In genomic region chr19:16612631-16613030, GRCh38 we compare ENCODE assay signal across 15 cellular contexts. TPM values are rescaled to one million over a fixed set of nuclear protein-coding genes. Genes with fewer than 3 reads are reported as not detected.
DNase-seq lines count a peak whose midpoint lies in the region; ATAC-seq and TF ChIP-seq lines count a peak whose summit lies in the region.
"Had no signal": no experiment of that assay in that cellular context is flagged by ENCODE, and none has a peak within 500 bp of the region (broad histone marks: within the 10 kb centered on the region; RNA-seq: fewer than 3 reads in every experiment).

No MANE protein-coding gene starts in this region.

- TF ChIP-seq EP300 in sigmoid colon (IDR thresholded peaks at IDR 0.05), result no peak

- WGBS in sigmoid colon, 2 donors, result 58 to 78% methylated on average over 3 of the region's 3 CpGs

- intact Hi-C loops in sigmoid colon (cut with DNase I), result no loop called here

- H3K27me3 ChIP-seq in HL-60 (ENCODE audit: insufficient read depth, poor library complexity, severe bottlenecking) (no peaks in the 10 kb centered on the region), sigmoid colon (no peaks in the 10 kb centered on the region)
- H3K27me3 ChIP-seq: esophagus muscularis mucosa had no signal

- no peaks in the 10 kb centered on the region for H3K36me3 ChIP-seq in sigmoid colon
- H3K36me3 ChIP-seq: esophagus muscularis mucosa had no signal

- peaks cover 0 to 75% (median 46%) of the 10 kb centered on the region in 4 donors for H3K4me1 ChIP-seq in sigmoid colon

- H3K9me3 ChIP-seq in sigmoid colon, result no peaks in the 10 kb centered on the region
- H3K9me3 ChIP-seq: esophagus muscularis mucosa had no signal

- no peak for TF ChIP-seq POLR2A in sigmoid colon (IDR thresholded peaks at IDR 0.05)

- TF ChIP-seq CTCF in HL-60 (IDR thresholded peaks at IDR 0.05; ENCODE audit: insufficient read depth, low read length) (no peak), sigmoid colon (IDR thresholded peaks at IDR 0.05) (no peak)

- ATAC-seq in GM18858 (IDR thresholded peaks at IDR 0.05; ENCODE audit: unreplicated experiment), result no peak

- H3K27ac ChIP-seq in HL-60 (replicated peaks) (0 out of 2 replicates have a peak overlapping the region, but pooled peaks have one; percentile 22), sigmoid colon (peak overlapping the region; percentile 18 to 61 (median 52))

- DNase-seq in SIG-M5 treated with dmso at 0.1 percent for 504 hours (lab: John Stamatoyannopoulos, UW; ENCODE audit: unreplicated experiment), result peak; percentile 20
- no peak for DNase-seq in SIG-M5 (lab: John Stamatoyannopoulos, UW)
- peak in 1 of 2 experiments; percentile 33 for DNase-seq in HL-60 (ENCODE audit: low read depth in 1 of 2, low spot score in 1 of 2)
- peak; percentile 44 for DNase-seq in fibroblast of gingiva (ENCODE audit: low read depth)
- DNase-seq in sigmoid colon, result no peak
- DNase-seq in NCI-H1048 (lab: John Stamatoyannopoulos, UW), result no peak
- no peak for DNase-seq in GOT3 (lab: John Stamatoyannopoulos, UW)
- DNase-seq: COR-L47; H7; Kasumi-1; NCI-H446 treated with DMSO at 0.1 percent for 48 hours; SHP77 treated with DMSO at 0.1 percent for 48 hours; stimulated activated naive CD4-positive, alpha-beta T cell had no signal

- H3K4me3 ChIP-seq in HL-60 (replicated peaks; ENCODE audit: insufficient read depth, low read length) (no peak overlapping the region), sigmoid colon (no peak overlapping the region)
- H3K4me3 ChIP-seq: esophagus muscularis mucosa had no signal

RNA-seq across cellular contexts. Expression of gene MED26, which starts 15.4 kb away (rescaled TPM):
- total RNA-seq in sigmoid colon, result 1 to 10 TPM; 5.3 to 6.5 (median 5.9) TPM
- 1 to 10 TPM; 3.0 to 7.9 (median 4.6) TPM for polyA plus RNA-seq in sigmoid colon

RNA-seq across cellular contexts. Expression of gene SLC35E1, which starts 40.4 kb away (rescaled TPM):
- 10 to 100 TPM; 20.3 to 27.4 (median 23.1) TPM for total RNA-seq in sigmoid colon
- polyA plus RNA-seq in sigmoid colon, result 10 to 100 TPM in 2 of 3 donors, 1 to 10 TPM in 1; 9.7 to 26.6 (median 10.8) TPM

RNA-seq across cellular contexts. Expression of gene SMIM7, which starts 47.3 kb away (rescaled TPM):
- 100 to 1,000 TPM in 2 of 4 donors, 10 to 100 TPM in 2; 65.2 to 110 (median 86.2) TPM for total RNA-seq in sigmoid colon
- 10 to 100 TPM; 82.5 to 99.7 (median 88.5) TPM for polyA plus RNA-seq in sigmoid colon

RNA-seq across cellular contexts. Expression of gene TMEM38A, which starts 48.3 kb away (rescaled TPM):
- total RNA-seq in sigmoid colon, result 1 to 10 TPM; 2.3 to 7.5 (median 4.2) TPM
- 1 to 10 TPM; 1.2 to 5.5 (median 2.3) TPM for polyA plus RNA-seq in sigmoid colon

Comparison
In these comparisons a context has a peak if more than half of its experiments do, and no peak if none do; other contexts are left out.
1. DNase-seq: peak in SIG-M5 treated with dmso at 0.1 percent for 504 hours (single experiment) and fibroblast of gingiva (single experiment); none in SIG-M5 (single experiment), sigmoid colon (single experiment), NCI-H1048 (single experiment) and GOT3 (single experiment).